In genomic region chr10:104913390-104913789, GRCh38 we compare ENCODE assay signal across 8 cellular contexts.
"Had no signal": no experiment of that assay in that cellular context is flagged by ENCODE, and none has a peak within 500 bp of the region (broad histone marks: within the 10 kb centered on the region; RNA-seq: fewer than 3 reads in every experiment).

No MANE protein-coding gene starts in this region.

- H2AFZ ChIP-seq: GM23248 had no signal

- H3K4me2 ChIP-seq: KMS-11 had no signal

- H3K4me3 ChIP-seq: GM23248 had no signal

- FAIRE-seq: H54, HTR-8/SVneo had no signal

- H3K9ac ChIP-seq: GM23248, KMS-11 had no signal

- H3K27ac ChIP-seq: GM23248, KMS-11 had no signal

- DNase-seq: GM23248, GOT3, H9, HCEC 1CT, KBM-7 had no signal
